In genomic region chr19:55165952-55166529, GRCh38 we compare ENCODE assay signal across 8 cellular contexts. TPM values are rescaled to one million over a fixed set of nuclear protein-coding genes. Genes with fewer than 3 reads are reported as not detected.
A peak's percentile ranks its signal among the peaks of the same experiment; 100 is the strongest.
DNase-seq lines count a peak whose midpoint lies in the region; ATAC-seq, FAIRE-seq and TF ChIP-seq lines count a peak whose summit lies in the region.

No MANE protein-coding gene starts in this region.

- no peak for FAIRE-seq in bronchial epithelial cell (lab: Jason Lieb, UNC)

- H3K4me3 ChIP-seq in bronchial epithelial cell (ENCODE audit: low read depth, low read length) (peak overlapping the region; percentile 48), smooth muscle cell (peak overlapping the region; percentile 62)

- no peaks in the 10 kb centered on the region for H3K4me1 ChIP-seq in smooth muscle cell (ENCODE audit: low read depth)

- DNase-seq in AML-193 (lab: John Stamatoyannopoulos, UW) (peak; percentile 78 to 82), NCI-H1436 (lab: John Stamatoyannopoulos, UW) (peak; percentile 87), SW 1271 (lab: John Stamatoyannopoulos, UW) (peak; percentile 61 to 89), bronchial epithelial cell (ENCODE audit: low read depth) (peak; percentile 65), immature natural killer cell (peak; percentile 13 to 56 (median 44)), smooth muscle cell (lab: John Stamatoyannopoulos, UW; ENCODE audit: unreplicated experiment) (no peak), inferior parietal cortex (ENCODE audit: extremely low spot score) (no peak)

- no peak overlapping the region for H3K27ac ChIP-seq in smooth muscle cell (ENCODE audit: low read depth)

- no peaks in the 10 kb centered on the region for H3F3A ChIP-seq in smooth muscle cell (ENCODE audit: low read depth)

- H3K27me3 Mint-ChIP-seq in immature natural killer cell (ENCODE audit: low read depth in 3 of 3) = peaks cover 11 to 42% (median 22%) of the 10 kb centered on the region in 3 donors

- H3K9me3 ChIP-seq in smooth muscle cell (replicated peaks; ENCODE audit: low read depth) = no peaks in the 10 kb centered on the region

- no peaks in the 10 kb centered on the region for H3K36me3 Mint-ChIP-seq in immature natural killer cell

- peak overlapping the region; percentile 33 to 76 (median 57) for H3K4me3 Mint-ChIP-seq in immature natural killer cell

- H4K20me1 ChIP-seq in smooth muscle cell (ENCODE audit: low read depth) = no peaks in the 10 kb centered on the region

- peaks cover 0 to 7% (median 0%) of the 10 kb centered on the region in 6 donors for H3K9me3 Mint-ChIP-seq in immature natural killer cell

- TF ChIP-seq CTCF in bronchial epithelial cell (IDR thresholded peaks at IDR 0.05; ENCODE audit: insufficient read depth, low read length, severe bottlenecking) (peak; percentile 71), smooth muscle cell (IDR thresholded peaks at IDR 0.05; ENCODE audit: borderline replicate concordance, insufficient read depth, poor library complexity, severe bottlenecking) (peak; percentile 47)

- peak; percentile 19 for ATAC-seq in GM21447 (IDR thresholded peaks at IDR 0.05; ENCODE audit: unreplicated experiment)

- H3K4me2 ChIP-seq in smooth muscle cell = peak overlapping the region; percentile 86

- WGBS in smooth muscle cell (ENCODE audit: low lambda C conversion rate) = 4% methylated on average over 29 of the region's 34 CpGs

- H3K36me3 ChIP-seq in bronchial epithelial cell (ENCODE audit: control insufficient read depth, insufficient read depth, low read length) (no peaks in the 10 kb centered on the region), smooth muscle cell (ENCODE audit: low read depth) (no peaks in the 10 kb centered on the region)

- H3K27me3 ChIP-seq in bronchial epithelial cell (ENCODE audit: control insufficient read depth, insufficient read depth, low read length) (no peaks in the 10 kb centered on the region), smooth muscle cell (ENCODE audit: low read depth) (peaks cover 30% of the 10 kb centered on the region)

- peaks cover 13 to 14% of the 10 kb centered on the region in 2 donors for H3K4me1 Mint-ChIP-seq in immature natural killer cell

- peak overlapping the region in 1 of 6 donors; percentile 21 for H3K27ac Mint-ChIP-seq in immature natural killer cell

- no peak overlapping the region for H3K9ac ChIP-seq in smooth muscle cell (ENCODE audit: low read depth)

- peak overlapping the region; percentile 84 for H2AFZ ChIP-seq in smooth muscle cell (ENCODE audit: low read depth)

- H3K79me2 ChIP-seq in smooth muscle cell (ENCODE audit: low read depth) = no peaks in the 10 kb centered on the region

RNA-seq across cellular contexts. Expression of gene DNAAF3, which starts 0.4 kb away (rescaled TPM):
- total RNA-seq in bronchial epithelial cell (0.53 and 0.77 TPM in 2 replicates), smooth muscle cell (0.76 and 1.3 TPM in 2 replicates)
- polyA plus RNA-seq in immature natural killer cell (not detected), smooth muscle cell (0.97 and 1.4 TPM in 2 replicates)

RNA-seq across cellular contexts. Expression of gene TNNI3, which starts 8.5 kb away (rescaled TPM):
- 0.53 and 1.0 TPM in 2 replicates for total RNA-seq in bronchial epithelial cell
- 1 to 10 TPM in 1 of 3 donors, not detected in 2; 1.5 TPM for polyA plus RNA-seq in immature natural killer cell
- not detected in 2 replicates for total RNA-seq in smooth muscle cell
- polyA plus RNA-seq in smooth muscle cell = 1.8 and 3.0 TPM in 2 replicates

RNA-seq across cellular contexts. Expression of gene SYT5, which starts 14.0 kb away (rescaled TPM):
- total RNA-seq in bronchial epithelial cell = 0.13 and 0.26 TPM in 2 replicates
- polyA plus RNA-seq in immature natural killer cell = under 1 TPM in 2 of 3 donors, not detected in 1; 0.55 to 0.96 TPM
- not detected in 2 replicates for total RNA-seq in smooth muscle cell
- polyA plus RNA-seq in smooth muscle cell = 0.17 TPM in 1 of 2 replicates, not detected in the other

RNA-seq across cellular contexts. Expression of gene TNNT1, which starts 17.0 kb away (rescaled TPM):
- total RNA-seq in bronchial epithelial cell (65.0 and 151 TPM in 2 replicates), smooth muscle cell (24.9 and 27.1 TPM in 2 replicates)
- polyA plus RNA-seq in immature natural killer cell (not detected), smooth muscle cell (24.5 and 54.0 TPM in 2 replicates)

RNA-seq across cellular contexts. Expression of gene PTPRH, which starts 43.3 kb away (rescaled TPM):
- total RNA-seq in bronchial epithelial cell = 3.9 and 7.4 TPM in 2 replicates
- not detected for polyA plus RNA-seq in immature natural killer cell
- 0.18 and 0.31 TPM in 2 replicates for total RNA-seq in smooth muscle cell
- polyA plus RNA-seq in smooth muscle cell = 0.46 TPM in 1 of 2 replicates, not detected in the other

Comparison
In these comparisons a context has a peak if more than half of its experiments do, and no peak if none do; other contexts are left out.
1. DNase-seq: peak in AML-193 (2 of 2), NCI-H1436 (single experiment), SW 1271 (2 of 2), bronchial epithelial cell (single experiment) and immature natural killer cell (3 of 3); none in smooth muscle cell (single experiment) and inferior parietal cortex (single experiment).